In the genomic region with DNA sequence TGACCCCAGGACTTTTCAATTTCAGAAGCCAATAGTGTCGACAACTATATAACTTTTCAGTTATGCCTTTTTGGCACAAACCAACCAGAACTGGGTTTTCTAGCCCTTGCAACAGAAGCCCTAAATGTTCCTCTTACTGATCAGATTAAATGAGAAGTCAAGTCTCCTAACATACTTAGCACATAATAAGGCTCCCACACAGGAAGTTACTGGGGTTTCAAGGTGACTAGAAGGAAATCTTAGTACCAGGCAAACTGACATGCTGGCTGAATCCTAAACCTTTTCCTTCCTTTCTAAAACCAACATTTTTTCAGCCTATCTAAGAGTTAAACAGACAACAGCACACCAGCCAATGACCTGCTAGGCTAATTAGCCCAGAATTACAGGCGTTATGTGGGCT, we compare ENCODE assay signal across 28 cellular contexts.
"Had no signal": no experiment of that assay in that cellular context is flagged by ENCODE, and none has a peak within 500 bp of the region (broad histone marks: within the 10 kb centered on the region; RNA-seq: fewer than 3 reads in every experiment).

No MANE protein-coding gene starts in this region.

- ATAC-seq: activated CD8-positive, alpha-beta T cell treated with anti-CD3 and anti-CD28 coated beads, Interleukin-2, amount 10 ng/mL, durations not matched to agents 7 days and 5 days; activated naive CD4-positive, alpha-beta T cell treated with anti-CD3 and anti-CD28 coated beads, Interleukin-2, amount 50 U/mL, for 72 hours; activated naive CD8-positive, alpha-beta T cell treated with anti-CD3 and anti-CD28 coated beads, Interleukin-2, amount 50 U/mL, for 24 hours; body of pancreas; Right ventricle myocardium inferior had no signal

- H3K36me3 ChIP-seq: ascending aorta, MG63, SJCRH30, WERI-Rb-1 had no signal

- H3K36me3 Mint-ChIP-seq: activated naive CD4-positive, alpha-beta T cell treated with anti-CD3 and anti-CD28 coated beads, Interleukin-2, amount 50 U/mL, for 72 hours had no signal

- H3K9ac ChIP-seq: SK-N-SH had no signal

- H3K27ac ChIP-seq: ascending aorta, body of pancreas, SJCRH30, WERI-Rb-1 had no signal

- H3K4me1 ChIP-seq: ascending aorta, body of pancreas, SJCRH30 had no signal

- H3K9me3 ChIP-seq: body of pancreas, MG63, SJCRH30, SK-N-SH had no signal

- DNase-seq: activated CD4-positive, alpha-beta T cell treated with anti-CD3 and anti-CD28 coated beads for 4 hours; activated CD8-positive, alpha-beta memory T cell treated with anti-CD3 and anti-CD28 coated beads, Interleukin-2, amount 50 U/mL, for 48 hours; activated CD8-positive, alpha-beta T cell treated with anti-CD3 and anti-CD28 coated beads, Interleukin-2, amount 10 ng/mL, durations not matched to agents 7 days and 5 days; activated effector memory CD4-positive, alpha-beta T cell treated with anti-CD3 and anti-CD28 coated beads, Interleukin-2, amount 50 U/mL, for 16 hours; activated naive CD4-positive, alpha-beta T cell treated with Interleukin-2 at 50 U/mL for 16 hours; activated naive CD8-positive, alpha-beta T cell treated with anti-CD3 and anti-CD28 coated beads, Interleukin-2, amount 50 U/mL, for 24 hours; activated T-cell treated with anti-CD3 and anti-CD28 coated beads, Interleukin-2, amount 50 U/mL, for 1 hour; amniotic stem cell; body of pancreas; MG63; MV-4-11; NCI-H1092 treated with DMSO at 0.1 percent for 48 hours; NCI-H1417 treated with DMSO at 0.1 percent for 48 hours; NCI-H1694; NCI-H2029; NCI-H2107; NCI-H2171 treated with DMSO at 0.1 percent for 48 hours; NCI-H226; NCI-H526 treated with DMSO at 0.1 percent for 48 hours; NCI-H82; RPMI8226; SJCRH30; SK-N-SH; WERI-Rb-1 had no signal

- H3K4me3 ChIP-seq: ascending aorta, body of pancreas, MG63, SJCRH30 had no signal

- H3K4me3 Mint-ChIP-seq: activated CD8-positive, alpha-beta T cell treated with anti-CD3 and anti-CD28 coated beads, Interleukin-2, amount 10 ng/mL, durations not matched to agents 7 days and 5 days; activated naive CD8-positive, alpha-beta T cell treated with anti-CD3 and anti-CD28 coated beads, Interleukin-2, amount 50 U/mL, for 24 hours; central memory CD8-positive, alpha-beta T cell had no signal

- H3K4me1 Mint-ChIP-seq: activated naive CD8-positive, alpha-beta T cell treated with anti-CD3 and anti-CD28 coated beads, Interleukin-2, amount 50 U/mL, for 24 hours; central memory CD8-positive, alpha-beta T cell had no signal

- H3K27me3 Mint-ChIP-seq: activated naive CD8-positive, alpha-beta T cell treated with anti-CD3 and anti-CD28 coated beads, Interleukin-2, amount 50 U/mL, for 24 hours; central memory CD8-positive, alpha-beta T cell had no signal

- H3K4me2 ChIP-seq: SK-N-SH had no signal

- H3K27me3 ChIP-seq: ascending aorta, body of pancreas, MG63, SJCRH30 had no signal

- H3K27ac Mint-ChIP-seq: activated CD8-positive, alpha-beta T cell treated with anti-CD3 and anti-CD28 coated beads, Interleukin-2, amount 10 ng/mL, durations not matched to agents 7 days and 5 days; activated naive CD4-positive, alpha-beta T cell treated with anti-CD3 and anti-CD28 coated beads, Interleukin-2, amount 50 U/mL, for 72 hours; activated naive CD8-positive, alpha-beta T cell treated with anti-CD3 and anti-CD28 coated beads, Interleukin-2, amount 50 U/mL, for 24 hours had no signal
